Comparison of ENCODE assay signal across 33 cellular contexts in the genomic region with DNA sequence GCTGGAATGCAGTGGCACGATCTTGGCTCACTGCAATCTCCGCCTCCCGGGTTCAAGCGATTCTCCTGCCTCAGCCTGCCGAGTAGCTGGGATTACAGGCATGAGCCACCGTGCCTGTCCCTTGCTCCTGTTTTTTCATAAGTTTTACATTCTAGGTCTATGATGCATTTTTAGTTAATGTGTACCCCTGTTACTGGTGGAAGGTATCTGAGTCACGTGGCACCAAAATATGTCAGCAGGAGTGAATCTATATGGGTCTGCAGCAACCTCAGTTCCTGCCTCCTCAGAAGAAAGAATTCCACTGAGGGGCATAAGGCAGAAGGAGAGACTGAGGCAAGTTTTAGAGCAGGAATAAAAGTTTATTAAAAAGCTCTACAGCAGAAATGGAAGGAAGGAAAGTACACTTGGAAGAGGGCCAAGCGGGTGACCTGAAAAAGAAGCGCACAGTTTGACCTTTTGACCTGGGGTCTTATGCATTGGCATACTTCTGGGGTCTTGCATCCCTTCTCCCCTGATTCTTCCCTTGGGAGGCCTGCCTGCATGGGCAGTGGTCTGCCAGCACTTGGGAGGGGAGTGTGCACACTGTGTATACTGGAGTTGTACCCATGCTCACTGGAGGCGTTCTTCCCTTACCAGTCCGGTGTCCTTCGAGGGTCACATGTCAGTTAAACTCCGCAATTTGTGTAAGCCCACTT. TPM values are rescaled to one million over a fixed set of nuclear protein-coding genes. Genes with fewer than 3 reads are reported as not detected.
A peak's percentile ranks its signal among the peaks of the same experiment; 100 is the strongest.
DNase-seq lines count a peak whose midpoint lies in the region; ATAC-seq, FAIRE-seq and TF ChIP-seq lines count a peak whose summit lies in the region.
"Had no signal": no experiment of that assay in that cellular context is flagged by ENCODE, and none has a peak within 500 bp of the region (broad histone marks: within the 10 kb centered on the region; RNA-seq: fewer than 3 reads in every experiment).

No MANE protein-coding gene starts in this region.

- TF ChIP-seq EP300 in HepG2 (IDR thresholded peaks at IDR 0.05; ENCODE audit: low read depth in 2 of 2, low read length in 2 of 2) (no peak), HepG2 (CRISPR knock-in tag; IDR thresholded peaks at IDR 0.05; ENCODE audit: borderline replicate concordance) (no peak)

- no peak overlapping the region for H2AFZ ChIP-seq in HepG2 (ENCODE audit: low read length)

- H3K9me3 Mint-ChIP-seq in natural killer cell (no peaks in the 10 kb centered on the region), chondrocyte (ENCODE audit: low read depth) (no peaks in the 10 kb centered on the region)
- no peaks in the 10 kb centered on the region for H3K9me3 Mint-ChIP-seq in natural killer cell treated with Interleukin-12 subunit alpha and Interleukin-12 subunit beta and Interleukin-15 and Interleukin-18, amount 100 ng/mL, for 72 hours
- H3K9me3 Mint-ChIP-seq: activated naive CD4-positive, alpha-beta T cell treated with anti-CD3 and anti-CD28 coated beads, Interleukin-2, amount 50 U/mL, for 72 hours; CD4-positive, alpha-beta memory T cell; IgD-negative memory B cell; stimulated activated naive CD8-positive, alpha-beta T cell treated with anti-CD3 and anti-CD28 coated beads, Interleukin-15, Interleukin-2, amounts not matched to agents 100 ng/mL and 50 ng/mL, for 24 hours had no signal

- TF ChIP-seq RAD21 in HepG2 (CRISPR knock-in tag; IDR thresholded peaks at IDR 0.05) = no peak

- H3K27me3 Mint-ChIP-seq in natural killer cell (ENCODE audit: low read depth in 2 of 2) (peaks cover 14 to 21% of the 10 kb centered on the region in 2 donors), chondrocyte (ENCODE audit: low read depth) (peaks cover 6% of the 10 kb centered on the region)
- peaks cover 8 to 11% of the 10 kb centered on the region in 2 donors for H3K27me3 Mint-ChIP-seq in natural killer cell treated with Interleukin-12 subunit alpha and Interleukin-12 subunit beta and Interleukin-15 and Interleukin-18, amount 100 ng/mL, for 72 hours

- H3K27ac Mint-ChIP-seq in natural killer cell = no peak overlapping the region
- H3K27ac Mint-ChIP-seq in natural killer cell treated with Interleukin-12 subunit alpha and Interleukin-12 subunit beta and Interleukin-15 and Interleukin-18, amount 100 ng/mL, for 72 hours = no peak overlapping the region
- H3K27ac Mint-ChIP-seq in chondrocyte (ENCODE audit: unreplicated experiment) = no peak overlapping the region
- H3K27ac Mint-ChIP-seq: activated CD8-positive, alpha-beta T cell treated with anti-CD3 and anti-CD28 coated beads, Interleukin-2, amount 10 ng/mL, durations not matched to agents 7 days and 5 days; activated naive CD4-positive, alpha-beta T cell treated with anti-CD3 and anti-CD28 coated beads, Interleukin-2, amount 50 U/mL, for 72 hours; stimulated activated naive CD8-positive, alpha-beta T cell treated with anti-CD3 and anti-CD28 coated beads, Interleukin-15, Interleukin-2, amounts not matched to agents 100 ng/mL and 50 ng/mL, for 24 hours had no signal

- H4K20me1 ChIP-seq in HepG2 (ENCODE audit: insufficient read depth, low read length) = no peaks in the 10 kb centered on the region

- CTCF ChIA-PET in HepG2 (lab: Yijun Ruan, JAX; ENCODE audit: low intra/inter-chr PET ratio, low total read pairs) = interaction anchor here (0.7 kb wide), 1 partner anchor 167 kb away, joined by 3 read pairs; no protein-coding TSS in a partner anchor

- H3K4me1 Mint-ChIP-seq in natural killer cell (peaks cover 13 to 20% of the 10 kb centered on the region in 2 donors), chondrocyte (ENCODE audit: low read depth) (peaks cover 7% of the 10 kb centered on the region)
- peaks cover 9 to 13% of the 10 kb centered on the region in 2 donors for H3K4me1 Mint-ChIP-seq in natural killer cell treated with Interleukin-12 subunit alpha and Interleukin-12 subunit beta and Interleukin-15 and Interleukin-18, amount 100 ng/mL, for 72 hours (ENCODE audit: low read depth in 2 of 2)

- no peak for TF ChIP-seq CTCF in natural killer cell (IDR thresholded peaks at IDR 0.05)
- TF ChIP-seq CTCF in chondrocyte (IDR thresholded peaks at IDR 0.05) = no peak
- TF ChIP-seq CTCF in HepG2 (CRISPR knock-in tag; IDR thresholded peaks at IDR 0.05) = no peak

- POLR2A ChIA-PET in HepG2 (lab: Yijun Ruan, JAX) = interaction anchor here (2.3 kb wide), 1 partner anchor 39 kb away, joined by 7 read pairs; a partner anchor contains a TSS

- no peaks in the 10 kb centered on the region for H3K27me3 ChIP-seq in HepG2 (ENCODE audit: control insufficient read depth in 1 of 2, insufficient read depth in 2 of 2, low read length in 2 of 2)
- H3K27me3 ChIP-seq: SJCRH30, testis had no signal

- no peaks in the 10 kb centered on the region for H3K79me2 ChIP-seq in HepG2 (ENCODE audit: insufficient read depth, low read length)

- peak overlapping the region; percentile 42 for H3K4me3 Mint-ChIP-seq in natural killer cell
- no peak overlapping the region for H3K4me3 Mint-ChIP-seq in natural killer cell treated with Interleukin-12 subunit alpha and Interleukin-12 subunit beta and Interleukin-15 and Interleukin-18, amount 100 ng/mL, for 72 hours
- H3K4me3 Mint-ChIP-seq in chondrocyte (ENCODE audit: unreplicated experiment) = peak overlapping the region; percentile 44
- H3K4me3 Mint-ChIP-seq: activated CD8-positive, alpha-beta T cell treated with anti-CD3 and anti-CD28 coated beads, Interleukin-2, amount 10 ng/mL, durations not matched to agents 7 days and 5 days; CD4-positive, alpha-beta memory T cell; stimulated activated naive CD8-positive, alpha-beta T cell treated with anti-CD3 and anti-CD28 coated beads, Interleukin-15, Interleukin-2, amounts not matched to agents 100 ng/mL and 50 ng/mL, for 24 hours had no signal

- H3K36me3 Mint-ChIP-seq in natural killer cell (no peaks in the 10 kb centered on the region), chondrocyte (ENCODE audit: low read depth) (no peaks in the 10 kb centered on the region)
- no peaks in the 10 kb centered on the region for H3K36me3 Mint-ChIP-seq in natural killer cell treated with Interleukin-12 subunit alpha and Interleukin-12 subunit beta and Interleukin-15 and Interleukin-18, amount 100 ng/mL, for 72 hours
- H3K36me3 Mint-ChIP-seq: activated naive CD4-positive, alpha-beta T cell treated with anti-CD3 and anti-CD28 coated beads, Interleukin-2, amount 50 U/mL, for 72 hours; CD4-positive, alpha-beta memory T cell; IgD-negative memory B cell had no signal

- H3K4me2 ChIP-seq in HepG2 (ENCODE audit: low read depth, low read length) = peak overlapping the region; percentile 73

- no peak for FAIRE-seq in HepG2 (lab: Jason Lieb, UNC)
- FAIRE-seq: bronchial epithelial cell, colon, GM12891 had no signal

- WGBS in HepG2 (ENCODE audit: low lambda C conversion rate) = 34% methylated on average over 13 of the region's 13 CpGs

- H3K9me3 ChIP-seq in HepG2 (ENCODE audit: low read length) = no peaks in the 10 kb centered on the region
- H3K9me3 ChIP-seq: mucosa of descending colon, SJCRH30, testis had no signal

- H3K4me3 ChIP-seq in HepG2 (replicated peaks in 1 of 3; ENCODE audit: insufficient read depth in 1 of 3, low read depth in 2 of 3, low read length in 3 of 3) = peak overlapping the region in 1 of 3 experiments; percentile 51; a peak in 1 of 6 replicates
- H3K4me3 ChIP-seq: lung, mucosa of descending colon, SJCRH30 had no signal

- no TSS peak for BruUV-seq in HepG2 (replicated peaks; lab: Mats Ljungman, UMichigan)

- peak overlapping the region; percentile 3; the same call in 1 of the 2 replicates for H3K9ac ChIP-seq in HepG2 (ENCODE audit: insufficient read depth, low read depth, low read length)

- TF ChIP-seq POLR2A in HepG2 (IDR thresholded peaks at IDR 0.05; ENCODE audit: insufficient read depth in 1 of 2, low read depth in 2 of 2, low read length in 2 of 2) = no peak

- no peak overlapping the region for H3K27ac ChIP-seq in HepG2 (ENCODE audit: extremely low read length, insufficient read depth, low read length)
- H3K27ac ChIP-seq: SJCRH30, testis, VCaP had no signal

- intact Hi-C loops in natural killer cell (cut with micrococcal nuclease) (no loop called here), HepG2 (cut with micrococcal nuclease; ENCODE audit: unreplicated experiment) (no loop called here)

- peaks cover 31% of the 10 kb centered on the region for H3K4me1 ChIP-seq in HepG2 (ENCODE audit: insufficient read depth, low read length)
- H3K4me1 ChIP-seq: SJCRH30 had no signal

- DNase-seq in natural killer cell (no peak), chondrocyte (ENCODE audit: low spot score) (no peak), HepG2 (ENCODE audit: low spot score) (peak; percentile 36), hippocampal formation (lab: John Stamatoyannopoulos, UW) (no peak), inferior parietal cortex (ENCODE audit: extremely low spot score) (no peak), middle frontal gyrus (ENCODE audit: extremely low spot score, low spot score) (no peak)
- DNase-seq in natural killer cell treated with Interleukin-12 subunit alpha and Interleukin-12 subunit beta and Interleukin-15 and Interleukin-18, amount 100 ng/mL, for 72 hours (ENCODE audit: low spot score) = no peak
- no peak for DNase-seq in activated naive CD4-positive, alpha-beta T cell (lab: John Stamatoyannopoulos, UW)
- DNase-seq: 8988T; activated CD4-positive, alpha-beta T cell treated with anti-CD3 and anti-CD28 coated beads for 4 hours; activated CD8-positive, alpha-beta T cell treated with anti-CD3 and anti-CD28 coated beads, Interleukin-2, amount 10 ng/mL, durations not matched to agents 7 days and 5 days; anterior cingulate cortex; CD4-positive, alpha-beta memory T cell; kidney glomerular epithelial cell; mucosa of descending colon; NCI-H1092; NCI-H1694; right cardiac atrium; SJCRH30; stimulated activated CD4-positive, alpha-beta T cell treated with anti-CD3 and anti-CD28 coated beads, Interleukin-1b, Interleukin-23, amount 100 ng/mL, for 48 hours; SW 1271; T-helper 9 cell; testis had no signal

- no peaks in the 10 kb centered on the region for H3K36me3 ChIP-seq in HepG2 (replicated peaks in 1 of 2; ENCODE audit: control insufficient read depth in 1 of 2, insufficient read depth in 2 of 2, low read length in 2 of 2)
- H3K36me3 ChIP-seq: SJCRH30 had no signal

- ATAC-seq in natural killer cell (no peak), HepG2 (peak; percentile 50)
- ATAC-seq in natural killer cell treated with Interleukin-12 subunit alpha and Interleukin-12 subunit beta and Interleukin-15 and Interleukin-18, amount 100 ng/mL, for 72 hours = no peak
- ATAC-seq: activated CD8-positive, alpha-beta T cell treated with anti-CD3 and anti-CD28 coated beads, Interleukin-2, amount 10 ng/mL, durations not matched to agents 7 days and 5 days; HCT116 had no signal

- in situ Hi-C loops in HepG2 (cut with HindIII; ENCODE audit: extremely low pct_ligation_motif_present, low pct_unique_long_range_greater_than_20kb) = no loop called here

RNA-seq across cellular contexts. Expression of a gene that starts 1.1 kb away (rescaled TPM):
- total RNA-seq in natural killer cell (1 to 10 TPM in 1 of 3 donors, under 1 TPM in 1, not detected in 1; 0.93 to 1.1 TPM), chondrocyte (0.51 TPM in 1 of 3 replicates, not detected in the others), HepG2 (2016; rRNA removed; fragmentation: Illumina TruSeq; extraction: Trizol) (0.48 and 0.93 TPM in 2 replicates)
- under 1 TPM; 0.21 to 0.75 TPM for total RNA-seq in natural killer cell treated with Interleukin-12 subunit alpha and Interleukin-12 subunit beta and Interleukin-15 and Interleukin-18, amount 100 ng/mL, for 72 hours
- 0.10 and 0.26 TPM in 2 replicates for total RNA-seq in HepG2 (2016; cell fraction: cytosol; rRNA removed; fragmentation: Illumina TruSeq; extraction: Trizol; ENCODE audit: low read depth)
- total RNA-seq in HepG2 (2016; cell fraction: insoluble cytoplasmic fraction; rRNA removed; fragmentation: Illumina TruSeq; extraction: Trizol) = 0.45 and 0.68 TPM in 2 replicates
- total RNA-seq in HepG2 (2016; cell fraction: membrane; rRNA removed; fragmentation: Illumina TruSeq; extraction: Trizol) = 0.59 and 1.2 TPM in 2 replicates
- 0.38 and 0.53 TPM in 2 replicates for total RNA-seq in HepG2 (2016; cell fraction: nucleus; rRNA removed; fragmentation: Illumina TruSeq; extraction: Trizol)
- polyA plus RNA-seq in HepG2 (2011; rRNA removed) = 0.07 and 0.21 TPM in 2 replicates
- polyA plus RNA-seq in HepG2 (2011; cell fraction: cytosol; rRNA removed) = 0.15 TPM in 1 of 2 replicates, not detected in the other
- polyA plus RNA-seq in HepG2 (2011; cell fraction: nucleus; rRNA removed) = 0.26 and 0.66 TPM in 2 replicates
- polyA plus RNA-seq in HepG2 (2012) = 0.05 and 0.19 TPM in 2 replicates
- polyA plus RNA-seq in HepG2 (2016; cell fraction: cytosol; fragmentation: Illumina TruSeq; extraction: Trizol; ENCODE audit: low read depth) = 0.68 and 1.1 TPM in 2 replicates
- 0.44 and 0.75 TPM in 2 replicates for polyA plus RNA-seq in HepG2 (2016; cell fraction: insoluble cytoplasmic fraction; fragmentation: Illumina TruSeq; extraction: Trizol; ENCODE audit: low read depth)
- polyA plus RNA-seq in HepG2 (2016; cell fraction: membrane; fragmentation: Illumina TruSeq; extraction: Trizol; ENCODE audit: low read depth) = 1.1 and 1.6 TPM in 2 replicates
- polyA plus RNA-seq in HepG2 (2016; cell fraction: nucleus; fragmentation: Illumina TruSeq; extraction: Trizol; ENCODE audit: insufficient read depth, low read depth) = 1.1 TPM in 2 replicates
- 0.16 and 1.1 TPM in 2 replicates for polyA minus RNA-seq in HepG2 (2011; rRNA and poly(A)+ RNA removed; ENCODE audit: low replicate concordance)
- polyA minus RNA-seq in HepG2 (2011; cell fraction: cytosol; rRNA and poly(A)+ RNA removed) = not detected in 2 replicates
- 0.52 and 0.87 TPM in 2 replicates for polyA minus RNA-seq in HepG2 (2011; cell fraction: nucleus; rRNA and poly(A)+ RNA removed)
- total RNA-seq: bronchial epithelial cell; CD4-positive, alpha-beta memory T cell; SJCRH30 had no signal
- polyA plus RNA-seq: CD4-positive, alpha-beta memory T cell; IgD-negative memory B cell had no signal

RNA-seq across cellular contexts. Expression of a gene that starts 38.4 kb away (rescaled TPM):
- 10 to 100 TPM in 2 of 3 donors, 1 to 10 TPM in 1; 2.4 to 11.8 (median 11.2) TPM for total RNA-seq in natural killer cell
- 10 to 100 TPM; 20.8 to 26.3 TPM for total RNA-seq in natural killer cell treated with Interleukin-12 subunit alpha and Interleukin-12 subunit beta and Interleukin-15 and Interleukin-18, amount 100 ng/mL, for 72 hours
- 10.6 to 12.6 TPM (median 12.5 TPM) in 3 replicates for total RNA-seq in chondrocyte
- total RNA-seq in HepG2 (2016; rRNA removed; fragmentation: Illumina TruSeq; extraction: Trizol) = 22.6 and 39.4 TPM in 2 replicates
- 3.2 and 3.4 TPM in 2 replicates for total RNA-seq in HepG2 (2016; cell fraction: cytosol; rRNA removed; fragmentation: Illumina TruSeq; extraction: Trizol; ENCODE audit: low read depth)
- 23.3 and 42.2 TPM in 2 replicates for total RNA-seq in HepG2 (2016; cell fraction: insoluble cytoplasmic fraction; rRNA removed; fragmentation: Illumina TruSeq; extraction: Trizol)
- 12.6 and 14.9 TPM in 2 replicates for total RNA-seq in HepG2 (2016; cell fraction: membrane; rRNA removed; fragmentation: Illumina TruSeq; extraction: Trizol)
- total RNA-seq in HepG2 (2016; cell fraction: nucleus; rRNA removed; fragmentation: Illumina TruSeq; extraction: Trizol) = 18.0 and 19.2 TPM in 2 replicates
- 17.4 and 20.6 TPM in 2 replicates for polyA plus RNA-seq in HepG2 (2011; rRNA removed)
- 10.3 and 15.6 TPM in 2 replicates for polyA plus RNA-seq in HepG2 (2011; cell fraction: cytosol; rRNA removed)
- 17.4 and 19.0 TPM in 2 replicates for polyA plus RNA-seq in HepG2 (2011; cell fraction: nucleus; rRNA removed)
- 12.5 and 13.0 TPM in 2 replicates for polyA plus RNA-seq in HepG2 (2012)
- 1.0 and 1.3 TPM in 2 replicates for polyA plus RNA-seq in HepG2 (2016; cell fraction: cytosol; fragmentation: Illumina TruSeq; extraction: Trizol; ENCODE audit: low read depth)
- 20.9 and 21.5 TPM in 2 replicates for polyA plus RNA-seq in HepG2 (2016; cell fraction: insoluble cytoplasmic fraction; fragmentation: Illumina TruSeq; extraction: Trizol; ENCODE audit: low read depth)
- polyA plus RNA-seq in HepG2 (2016; cell fraction: membrane; fragmentation: Illumina TruSeq; extraction: Trizol; ENCODE audit: low read depth) = 3.5 and 4.4 TPM in 2 replicates
- polyA plus RNA-seq in HepG2 (2016; cell fraction: nucleus; fragmentation: Illumina TruSeq; extraction: Trizol; ENCODE audit: insufficient read depth, low read depth) = 20.8 and 24.4 TPM in 2 replicates
- 60.3 and 78.7 TPM in 2 replicates for polyA minus RNA-seq in HepG2 (2011; rRNA and poly(A)+ RNA removed; ENCODE audit: low replicate concordance)
- 10.6 and 13.8 TPM in 2 replicates for polyA minus RNA-seq in HepG2 (2011; cell fraction: cytosol; rRNA and poly(A)+ RNA removed)
- 14.5 and 19.5 TPM in 2 replicates for polyA minus RNA-seq in HepG2 (2011; cell fraction: nucleus; rRNA and poly(A)+ RNA removed)

RNA-seq across cellular contexts. Expression of a gene that starts 40.7 kb away (rescaled TPM):
- total RNA-seq in natural killer cell (1 to 10 TPM; 1.5 to 3.4 (median 3.3) TPM), chondrocyte (10.4 to 18.2 TPM (median 16.2 TPM) in 3 replicates), HepG2 (2016; rRNA removed; fragmentation: Illumina TruSeq; extraction: Trizol) (35.2 and 36.8 TPM in 2 replicates)
- total RNA-seq in natural killer cell treated with Interleukin-12 subunit alpha and Interleukin-12 subunit beta and Interleukin-15 and Interleukin-18, amount 100 ng/mL, for 72 hours = 1 to 10 TPM; 1.6 to 2.4 TPM
- 55.0 and 71.6 TPM in 2 replicates for total RNA-seq in HepG2 (2016; cell fraction: cytosol; rRNA removed; fragmentation: Illumina TruSeq; extraction: Trizol; ENCODE audit: low read depth)
- total RNA-seq in HepG2 (2016; cell fraction: insoluble cytoplasmic fraction; rRNA removed; fragmentation: Illumina TruSeq; extraction: Trizol) = 34.9 and 36.5 TPM in 2 replicates
- total RNA-seq in HepG2 (2016; cell fraction: membrane; rRNA removed; fragmentation: Illumina TruSeq; extraction: Trizol) = 58.1 and 75.9 TPM in 2 replicates
- 12.0 and 18.4 TPM in 2 replicates for total RNA-seq in HepG2 (2016; cell fraction: nucleus; rRNA removed; fragmentation: Illumina TruSeq; extraction: Trizol)
- 96.3 and 103 TPM in 2 replicates for polyA plus RNA-seq in HepG2 (2011; rRNA removed)
- 87.0 and 103 TPM in 2 replicates for polyA plus RNA-seq in HepG2 (2011; cell fraction: cytosol; rRNA removed)
- 33.1 and 49.7 TPM in 2 replicates for polyA plus RNA-seq in HepG2 (2011; cell fraction: nucleus; rRNA removed)
- 47.5 and 47.8 TPM in 2 replicates for polyA plus RNA-seq in HepG2 (2012)
- polyA plus RNA-seq in HepG2 (2016; cell fraction: cytosol; fragmentation: Illumina TruSeq; extraction: Trizol; ENCODE audit: low read depth) = 73.6 and 97.4 TPM in 2 replicates
- polyA plus RNA-seq in HepG2 (2016; cell fraction: insoluble cytoplasmic fraction; fragmentation: Illumina TruSeq; extraction: Trizol; ENCODE audit: low read depth) = 41.3 and 48.9 TPM in 2 replicates
- 69.3 and 86.0 TPM in 2 replicates for polyA plus RNA-seq in HepG2 (2016; cell fraction: membrane; fragmentation: Illumina TruSeq; extraction: Trizol; ENCODE audit: low read depth)
- polyA plus RNA-seq in HepG2 (2016; cell fraction: nucleus; fragmentation: Illumina TruSeq; extraction: Trizol; ENCODE audit: insufficient read depth, low read depth) = 29.4 and 29.5 TPM in 2 replicates
- polyA minus RNA-seq in HepG2 (2011; rRNA and poly(A)+ RNA removed; ENCODE audit: low replicate concordance) = 52.4 TPM in 1 of 2 replicates, not detected in the other
- polyA minus RNA-seq in HepG2 (2011; cell fraction: cytosol; rRNA and poly(A)+ RNA removed) = 15.2 and 16.6 TPM in 2 replicates
- polyA minus RNA-seq in HepG2 (2011; cell fraction: nucleus; rRNA and poly(A)+ RNA removed) = 10.4 and 15.9 TPM in 2 replicates
- total RNA-seq: NCI-H460 had no signal
